1 cellular context compared by ENCODE assay signal in the genomic region with DNA sequence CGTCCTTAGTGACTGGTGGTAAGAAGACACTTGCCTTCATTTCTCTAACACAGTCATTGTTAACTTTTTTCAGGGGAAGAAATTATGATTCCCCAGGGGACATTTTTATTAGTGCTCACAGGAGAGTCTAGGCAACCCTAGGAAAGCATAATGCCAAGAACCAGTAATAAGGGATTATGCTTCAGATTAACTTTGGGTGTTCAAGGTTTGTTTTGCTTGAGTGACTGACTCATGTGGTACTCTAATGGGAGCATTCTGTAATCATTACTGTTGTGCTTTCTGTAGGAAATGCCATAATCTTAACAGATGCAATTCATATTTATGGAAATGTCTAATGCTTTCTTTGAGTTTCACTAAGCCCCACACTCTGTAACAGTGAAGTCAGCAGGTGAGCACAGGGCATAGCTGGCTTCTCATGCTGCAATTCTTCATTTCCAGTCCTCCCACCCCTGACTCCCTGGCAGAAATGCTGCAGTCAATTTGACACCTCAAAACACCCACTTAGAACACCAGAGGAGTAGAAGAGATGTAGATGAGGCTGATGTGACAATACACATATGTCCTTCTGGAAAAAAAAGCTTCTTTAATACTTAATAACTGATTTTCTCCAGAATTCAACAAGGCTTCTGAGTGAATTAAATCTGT.
TF ChIP-seq lines count a peak whose summit lies in the region.

No MANE protein-coding gene starts in this region.

TF ChIP-seq in SK-N-SH treated with all-trans-retinoic acid at 6 μM for 48 hours, 23 proteins besides CTCF, POLR2A, EP300 and RAD21 (continued from another document):
- TF ChIP-seq, protein P1, sequence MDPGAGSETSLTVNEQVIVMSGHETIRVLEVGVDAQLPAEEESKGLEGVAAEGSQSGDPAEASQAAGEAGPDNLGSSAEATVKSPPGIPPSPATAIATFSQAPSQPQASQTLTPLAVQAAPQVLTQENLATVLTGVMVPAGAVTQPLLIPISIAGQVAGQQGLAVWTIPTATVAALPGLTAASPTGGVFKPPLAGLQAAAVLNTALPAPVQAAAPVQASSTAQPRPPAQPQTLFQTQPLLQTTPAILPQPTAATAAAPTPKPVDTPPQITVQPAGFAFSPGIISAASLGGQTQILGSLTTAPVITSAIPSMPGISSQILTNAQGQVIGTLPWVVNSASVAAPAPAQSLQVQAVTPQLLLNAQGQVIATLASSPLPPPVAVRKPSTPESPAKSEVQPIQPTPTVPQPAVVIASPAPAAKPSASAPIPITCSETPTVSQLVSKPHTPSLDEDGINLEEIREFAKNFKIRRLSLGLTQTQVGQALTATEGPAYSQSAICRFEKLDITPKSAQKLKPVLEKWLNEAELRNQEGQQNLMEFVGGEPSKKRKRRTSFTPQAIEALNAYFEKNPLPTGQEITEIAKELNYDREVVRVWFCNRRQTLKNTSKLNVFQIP (CRISPR knock-in tag; IDR thresholded peaks at IDR 0.05; ENCODE audit: borderline replicate concordance, low read depth), result no peak
- TF ChIP-seq ISL1 (CRISPR knock-in tag; IDR thresholded peaks at IDR 0.05), result no peak
- TF ChIP-seq, protein P2, sequence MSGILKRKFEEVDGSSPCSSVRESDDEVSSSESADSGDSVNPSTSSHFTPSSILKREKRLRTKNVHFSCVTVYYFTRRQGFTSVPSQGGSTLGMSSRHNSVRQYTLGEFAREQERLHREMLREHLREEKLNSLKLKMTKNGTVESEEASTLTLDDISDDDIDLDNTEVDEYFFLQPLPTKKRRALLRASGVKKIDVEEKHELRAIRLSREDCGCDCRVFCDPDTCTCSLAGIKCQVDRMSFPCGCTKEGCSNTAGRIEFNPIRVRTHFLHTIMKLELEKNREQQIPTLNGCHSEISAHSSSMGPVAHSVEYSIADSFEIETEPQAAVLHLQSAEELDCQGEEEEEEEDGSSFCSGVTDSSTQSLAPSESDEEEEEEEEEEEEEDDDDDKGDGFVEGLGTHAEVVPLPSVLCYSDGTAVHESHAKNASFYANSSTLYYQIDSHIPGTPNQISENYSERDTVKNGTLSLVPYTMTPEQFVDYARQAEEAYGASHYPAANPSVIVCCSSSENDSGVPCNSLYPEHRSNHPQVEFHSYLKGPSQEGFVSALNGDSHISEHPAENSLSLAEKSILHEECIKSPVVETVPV (CRISPR knock-in tag; IDR thresholded peaks at IDR 0.05), result no peak
- TF ChIP-seq, protein P3, sequence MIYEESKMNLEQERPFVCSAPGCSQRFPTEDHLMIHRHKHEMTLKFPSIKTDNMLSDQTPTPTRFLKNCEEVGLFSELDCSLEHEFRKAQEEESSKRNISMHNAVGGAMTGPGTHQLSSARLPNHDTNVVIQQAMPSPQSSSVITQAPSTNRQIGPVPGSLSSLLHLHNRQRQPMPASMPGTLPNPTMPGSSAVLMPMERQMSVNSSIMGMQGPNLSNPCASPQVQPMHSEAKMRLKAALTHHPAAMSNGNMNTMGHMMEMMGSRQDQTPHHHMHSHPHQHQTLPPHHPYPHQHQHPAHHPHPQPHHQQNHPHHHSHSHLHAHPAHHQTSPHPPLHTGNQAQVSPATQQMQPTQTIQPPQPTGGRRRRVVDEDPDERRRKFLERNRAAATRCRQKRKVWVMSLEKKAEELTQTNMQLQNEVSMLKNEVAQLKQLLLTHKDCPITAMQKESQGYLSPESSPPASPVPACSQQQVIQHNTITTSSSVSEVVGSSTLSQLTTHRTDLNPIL (CRISPR knock-in tag; IDR thresholded peaks at IDR 0.05; ENCODE audit: low read depth), result no peak
- no peak for TF ChIP-seq ZFP30 (CRISPR knock-in tag; IDR thresholded peaks at IDR 0.05)
- TF ChIP-seq, protein P4, sequence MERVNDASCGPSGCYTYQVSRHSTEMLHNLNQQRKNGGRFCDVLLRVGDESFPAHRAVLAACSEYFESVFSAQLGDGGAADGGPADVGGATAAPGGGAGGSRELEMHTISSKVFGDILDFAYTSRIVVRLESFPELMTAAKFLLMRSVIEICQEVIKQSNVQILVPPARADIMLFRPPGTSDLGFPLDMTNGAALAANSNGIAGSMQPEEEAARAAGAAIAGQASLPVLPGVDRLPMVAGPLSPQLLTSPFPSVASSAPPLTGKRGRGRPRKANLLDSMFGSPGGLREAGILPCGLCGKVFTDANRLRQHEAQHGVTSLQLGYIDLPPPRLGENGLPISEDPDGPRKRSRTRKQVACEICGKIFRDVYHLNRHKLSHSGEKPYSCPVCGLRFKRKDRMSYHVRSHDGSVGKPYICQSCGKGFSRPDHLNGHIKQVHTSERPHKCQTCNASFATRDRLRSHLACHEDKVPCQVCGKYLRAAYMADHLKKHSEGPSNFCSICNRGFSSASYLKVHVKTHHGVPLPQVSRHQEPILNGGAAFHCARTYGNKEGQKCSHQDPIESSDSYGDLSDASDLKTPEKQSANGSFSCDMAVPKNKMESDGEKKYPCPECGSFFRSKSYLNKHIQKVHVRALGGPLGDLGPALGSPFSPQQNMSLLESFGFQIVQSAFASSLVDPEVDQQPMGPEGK (CRISPR knock-in tag; IDR thresholded peaks at IDR 0.05; ENCODE audit: borderline replicate concordance), result no peak
- TF ChIP-seq ESRRG (CRISPR knock-in tag; IDR thresholded peaks at IDR 0.05), result no peak
- TF ChIP-seq CSDC2 (CRISPR knock-in tag; IDR thresholded peaks at IDR 0.05), result no peak
- TF ChIP-seq OSR1 (CRISPR knock-in tag; IDR thresholded peaks at IDR 0.05), result no peak
- no peak for TF ChIP-seq ARNTL (CRISPR knock-in tag; IDR thresholded peaks at IDR 0.05; ENCODE audit: borderline replicate concordance, low read depth)
